In the genomic region with DNA sequence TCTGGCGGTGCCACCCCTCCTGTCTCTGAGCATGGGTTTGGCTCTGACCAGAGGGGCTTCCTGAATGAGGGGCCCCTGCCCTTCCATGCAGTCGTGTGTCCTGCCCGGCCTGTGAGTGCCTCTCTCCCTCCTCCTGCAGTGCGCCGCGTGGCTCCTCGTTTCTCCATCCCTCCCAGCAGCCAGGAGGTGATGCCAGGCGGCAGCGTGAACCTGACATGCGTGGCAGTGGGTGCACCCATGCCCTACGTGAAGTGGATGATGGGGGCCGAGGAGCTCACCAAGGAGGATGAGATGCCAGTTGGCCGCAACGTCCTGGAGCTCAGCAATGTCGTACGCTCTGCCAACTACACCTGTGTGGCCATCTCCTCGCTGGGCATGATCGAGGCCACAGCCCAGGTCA, we compare ENCODE assay signal across 25 cellular contexts.
"Had no signal": no experiment of that assay in that cellular context is flagged by ENCODE, and none has a peak within 500 bp of the region (broad histone marks: within the 10 kb centered on the region; RNA-seq: fewer than 3 reads in every experiment).

No MANE protein-coding gene starts in this region.

- H3K4me3 ChIP-seq: colonic mucosa, esophagus squamous epithelium, gastrocnemius medialis, heart right ventricle, left ventricle myocardium inferior, lower lobe of right lung, mucosa of descending colon had no signal

- H3K9me3 ChIP-seq: colonic mucosa, esophagus squamous epithelium, gastrocnemius medialis, heart right ventricle, left ventricle myocardium inferior, lower lobe of right lung, mucosa of descending colon had no signal

- FAIRE-seq: endometrium, islet of Langerhans, keratinocyte had no signal

- H3K36me3 ChIP-seq: gastrocnemius medialis, heart right ventricle, left ventricle myocardium inferior had no signal

- ATAC-seq: effector memory CD8-positive, alpha-beta T cell; esophagus mucosa; left colon; left lobe of liver; lower lobe of right lung; mucosa of descending colon had no signal

- H3K27ac ChIP-seq: colonic mucosa, gastrocnemius medialis, heart right ventricle, left ventricle myocardium inferior, lower lobe of right lung had no signal

- H3K27me3 ChIP-seq: colonic mucosa, esophagus squamous epithelium, gastrocnemius medialis, heart right ventricle had no signal

- DNase-seq: colonic mucosa; cortex of kidney; effector CD8-positive, alpha-beta T cell; effector memory CD8-positive, alpha-beta T cell; endodermal cell; erythroblast; esophagus squamous epithelium; foreskin fibroblast; foreskin melanocyte; gastrocnemius medialis; glutamatergic neuron; head of caudate nucleus; heart right ventricle; hippocampal formation; kidney glomerular epithelial cell; left colon; left ventricle myocardium inferior; lower lobe of right lung; mesenchymal stem cell; mucosa of descending colon had no signal

- H3K4me1 ChIP-seq: colonic mucosa, left ventricle myocardium inferior, lower lobe of right lung had no signal
